Comparison of ENCODE assay signal across 1 cellular context in genomic region chr7:27947581-27948278, GRCh38.
TF ChIP-seq lines count a peak whose summit lies in the region.

No MANE protein-coding gene starts in this region.

TF ChIP-seq in H1, 55 proteins besides CTCF, POLR2A, EP300 and RAD21 (continued from another document):
- TF ChIP-seq KDM4A (IDR thresholded peaks at IDR 0.05; ENCODE audit: low read depth, low read length, severe bottlenecking) (no peak), TCF12 (IDR thresholded peaks at IDR 0.05; ENCODE audit: low read depth, low read length) (no peak), SIX5 (IDR thresholded peaks at IDR 0.05; ENCODE audit: low read depth, low read length) (no peak), BACH1 (IDR thresholded peaks at IDR 0.05; ENCODE audit: low read length) (no peak), SRF (IDR thresholded peaks at IDR 0.05; ENCODE audit: low read depth, low read length) (no peak), SIRT6 (IDR thresholded peaks at IDR 0.05; ENCODE audit: low read length) (no peak), ZNF274 (IDR thresholded peaks at IDR 0.05; ENCODE audit: borderline replicate concordance, extremely low read depth, low read length) (no peak), HDAC2 (IDR thresholded peaks at IDR 0.05; ENCODE audit: borderline replicate concordance in 1 of 2, low read depth in 2 of 2, low read length in 2 of 2) (no peak), RNF2 (IDR thresholded peaks at IDR 0.05; ENCODE audit: borderline replicate concordance, low read depth, low read length, missing control alignments, poor library complexity, severe bottlenecking) (no peak), GABPA (IDR thresholded peaks at IDR 0.05; ENCODE audit: borderline replicate concordance, insufficient read depth, low read length) (no peak), YY1 (IDR thresholded peaks at IDR 0.05; ENCODE audit: low read depth, low read length) (no peak)
